ENCODE assay signal across 23 cellular contexts in genomic region chr5:175895215-175895614, GRCh38. TPM values are rescaled to one million over a fixed set of nuclear protein-coding genes. Genes with fewer than 3 reads are reported as not detected.
A peak's percentile ranks its signal among the peaks of the same experiment; 100 is the strongest.
DNase-seq lines count a peak whose midpoint lies in the region; ATAC-seq and TF ChIP-seq lines count a peak whose summit lies in the region.
"Had no signal": no experiment of that assay in that cellular context is flagged by ENCODE, and none has a peak within 500 bp of the region (broad histone marks: within the 10 kb centered on the region; RNA-seq: fewer than 3 reads in every experiment).

No MANE protein-coding gene starts in this region.

- no peak for DNase-seq in stimulated activated naive CD8-positive, alpha-beta T cell treated with anti-CD3 and anti-CD28 coated beads, Interleukin-15, Interleukin-2, amounts not matched to agents 100 U/mL and 50 U/mL, for 24 hours
- DNase-seq in stimulated activated naive CD8-positive, alpha-beta T cell treated with anti-CD3 and anti-CD28 coated beads, Interleukin-15, amount 100 ng/mL, for 72 hours, result no peak
- DNase-seq in memory B cell (ENCODE audit: low spot score in 2 of 2), result no peak
- no peak for DNase-seq in NCI-H1092 (lab: John Stamatoyannopoulos, UW)
- DNase-seq in prostate gland (ENCODE audit: low spot score), result no peak
- DNase-seq in occipital lobe (lab: John Stamatoyannopoulos, UW), result no peak
- no peak for DNase-seq in activated CD4-positive, alpha-beta T cell treated with anti-CD3 and anti-CD28 coated beads, Interleukin-2, amount 50 U/mL, for 1 hour
- DNase-seq: glutamatergic neuron, kidney, lower lobe of right lung, NCI-H187 treated with DMSO at 0.1 percent for 48 hours, NCI-H526, nucleus accumbens, retina had no signal

- no peak overlapping the region for H3K27ac Mint-ChIP-seq in stimulated activated naive CD8-positive, alpha-beta T cell treated with anti-CD3 and anti-CD28 coated beads, Interleukin-15, amount 100 ng/mL, for 72 hours
- H3K27ac Mint-ChIP-seq in memory B cell, result peak overlapping the region; percentile 58

- no peaks in the 10 kb centered on the region for H3K36me3 ChIP-seq in OCI-LY3 (replicated peaks; ENCODE audit: low read depth, low read length)
- no peaks in the 10 kb centered on the region for H3K36me3 ChIP-seq in prostate gland
- H3K36me3 ChIP-seq: lower lobe of right lung, thoracic aorta, vagina had no signal

- H2AFZ ChIP-seq in OCI-LY3 (ENCODE audit: low read depth, low read length), result no peak overlapping the region

- intact Hi-C loops in prostate gland (cut with DNase I), result no loop called here

- peaks cover 40% of the 10 kb centered on the region for H4K20me1 ChIP-seq in OCI-LY3 (ENCODE audit: insufficient read depth, low read length)

- peaks cover 16% of the 10 kb centered on the region for H3K4me1 Mint-ChIP-seq in stimulated activated naive CD8-positive, alpha-beta T cell treated with anti-CD3 and anti-CD28 coated beads, Interleukin-15, amount 100 ng/mL, for 72 hours
- H3K4me1 Mint-ChIP-seq in memory B cell, result peaks cover 27% of the 10 kb centered on the region

- H3K4me3 Mint-ChIP-seq in stimulated activated naive CD8-positive, alpha-beta T cell treated with anti-CD3 and anti-CD28 coated beads, Interleukin-15, amount 100 ng/mL, for 72 hours, result no peak overlapping the region
- H3K4me3 Mint-ChIP-seq in memory B cell, result peak overlapping the region; percentile 81

- H3K4me2 ChIP-seq in OCI-LY3 (ENCODE audit: low read length), result peak overlapping the region; percentile 89
- H3K4me2 ChIP-seq: smooth muscle cell had no signal

- no peaks in the 10 kb centered on the region for H3K9me3 Mint-ChIP-seq in stimulated activated naive CD8-positive, alpha-beta T cell treated with anti-CD3 and anti-CD28 coated beads, Interleukin-15, amount 100 ng/mL, for 72 hours
- no peaks in the 10 kb centered on the region for H3K9me3 Mint-ChIP-seq in memory B cell
- H3K9me3 Mint-ChIP-seq: T-helper 1 cell treated with Interleukin-12 subunit alpha and Interleukin-12 subunit beta and Interleukin-4 antibody, amounts not matched to agents 30 μg/mL and 1 μg/mL, for 36 hours had no signal

- ATAC-seq in stimulated activated naive CD8-positive, alpha-beta T cell treated with anti-CD3 and anti-CD28 coated beads, Interleukin-15, Interleukin-2, amounts not matched to agents 100 U/mL and 50 U/mL, for 24 hours, result peak; percentile 3
- ATAC-seq in stimulated activated naive CD8-positive, alpha-beta T cell treated with anti-CD3 and anti-CD28 coated beads, Interleukin-15, amount 100 ng/mL, for 72 hours, result no peak
- peak; percentile 18 for ATAC-seq in memory B cell (ENCODE audit: low read depth)

- H3K4me1 ChIP-seq in OCI-LY3 (ENCODE audit: low read length) (peaks cover 15% of the 10 kb centered on the region), prostate gland (replicated peaks) (no peaks in the 10 kb centered on the region)
- H3K4me1 ChIP-seq: lower lobe of right lung, vagina had no signal

- H3K4me3 ChIP-seq in OCI-LY3 (ENCODE audit: low read length) (peak overlapping the region; percentile 62), prostate gland (no peak overlapping the region)
- H3K4me3 ChIP-seq: lower lobe of right lung, smooth muscle cell, thoracic aorta, vagina had no signal

- peaks cover 53% of the 10 kb centered on the region for H3K27me3 ChIP-seq in OCI-LY3 (ENCODE audit: low read depth, low read length)
- no peaks in the 10 kb centered on the region for H3K27me3 ChIP-seq in prostate gland (replicated peaks; ENCODE audit: insufficient read depth)
- H3K27me3 ChIP-seq: vagina had no signal

- H3K27ac ChIP-seq in OCI-LY3 (ENCODE audit: low read length) (no peak overlapping the region), prostate gland (no peak overlapping the region)
- H3K27ac ChIP-seq: C4-2B, lower lobe of right lung, RWPE1, thoracic aorta, vagina had no signal

- TF ChIP-seq CTCF in OCI-LY3 (IDR thresholded peaks at IDR 0.05; ENCODE audit: low read depth, low read length) (no peak), prostate gland (IDR thresholded peaks at IDR 0.05) (no peak)

- H3K9me3 ChIP-seq in OCI-LY3 (ENCODE audit: insufficient read depth, low read length), result no peaks in the 10 kb centered on the region
- no peaks in the 10 kb centered on the region for H3K9me3 ChIP-seq in prostate gland
- H3K9me3 ChIP-seq: lower lobe of right lung, thoracic aorta, vagina had no signal

- H3K27me3 Mint-ChIP-seq in stimulated activated naive CD8-positive, alpha-beta T cell treated with anti-CD3 and anti-CD28 coated beads, Interleukin-15, amount 100 ng/mL, for 72 hours, result no peaks in the 10 kb centered on the region
- H3K27me3 Mint-ChIP-seq in memory B cell, result peaks cover 16% of the 10 kb centered on the region

- H3K9ac ChIP-seq in OCI-LY3 (ENCODE audit: low read length), result no peak overlapping the region

- H3K79me2 ChIP-seq in OCI-LY3 (ENCODE audit: low read length), result no peaks in the 10 kb centered on the region

- H3K36me3 Mint-ChIP-seq in memory B cell, result peaks cover 2% of the 10 kb centered on the region

- 68% methylated on average over 8 of the region's 8 CpGs for WGBS in prostate gland

- no peak for TF ChIP-seq POLR2A in prostate gland (IDR thresholded peaks at IDR 0.05)

RNA-seq across cellular contexts. Expression of gene CPLX2, which starts 23.8 kb away (rescaled TPM):
- 1 to 10 TPM in 1 of 2 donors, under 1 TPM in 1; 0.23 to 1.0 TPM for total RNA-seq in prostate gland
- total RNA-seq in occipital lobe, result 76.3 TPM
- total RNA-seq: H4, HT1080, kidney, smooth muscle cell, thoracic aorta had no signal

Comparison
In these comparisons a context has a peak if more than half of its experiments do, and no peak if none do; other contexts are left out.
1. RNA of gene CPLX2, which starts 23.8 kb away (total RNA-seq): 76.3 TPM in occipital lobe (single experiment); 0.23 to 1.0 TPM in prostate gland; every median in the first group is over 10 times any median in the second.